17 cellular contexts compared by ENCODE assay signal in genomic region chr20:23435675-23436539, GRCh38. TPM values are rescaled to one million over a fixed set of nuclear protein-coding genes. Genes with fewer than 3 reads are reported as not detected.
DNase-seq lines count a peak whose midpoint lies in the region; ATAC-seq and TF ChIP-seq lines count a peak whose summit lies in the region.
"Had no signal": no experiment of that assay in that cellular context is flagged by ENCODE, and none has a peak within 500 bp of the region (broad histone marks: within the 10 kb centered on the region; RNA-seq: fewer than 3 reads in every experiment).

No MANE protein-coding gene starts in this region.

- TF ChIP-seq CTCF in transverse colon (IDR thresholded peaks at IDR 0.05) = no peak

- H3K27ac ChIP-seq in right cardiac atrium (ENCODE audit: low read length) (peak overlapping the region; percentile 14), transverse colon (peak overlapping the region in 1 of 4 donors; percentile 13)
- H3K27ac ChIP-seq: A549, SJSA1 had no signal

- CTCF ChIA-PET in activated CD8-positive, alpha-beta memory T cell treated with anti-CD3 and anti-CD28 coated beads, Interleukin-2, amount 10 ng/mL, durations not matched to agents 7 days and 5 days (lab: Charles Lee) = interaction anchor here (1.4 to 2.1 kb wide), 2 partner anchors 11 to 86 kb away, joined by 3 to 8 read pairs; no protein-coding TSS in a partner anchor

- no peak overlapping the region for H3K27ac Mint-ChIP-seq in activated CD8-positive, alpha-beta memory T cell treated with anti-CD3 and anti-CD28 coated beads, Interleukin-2, amount 10 ng/mL, durations not matched to agents 7 days and 5 days

- H3K9me3 ChIP-seq in right cardiac atrium (ENCODE audit: control insufficient read depth, low read length) (no peaks in the 10 kb centered on the region), transverse colon (no peaks in the 10 kb centered on the region)
- H3K9me3 ChIP-seq: A549, SJSA1 had no signal

- H3K27me3 Mint-ChIP-seq in activated CD8-positive, alpha-beta memory T cell treated with anti-CD3 and anti-CD28 coated beads, Interleukin-2, amount 10 ng/mL, durations not matched to agents 7 days and 5 days = no peaks in the 10 kb centered on the region
- H3K27me3 Mint-ChIP-seq: central memory CD8-positive, alpha-beta T cell had no signal

- no peak overlapping the region for H3K4me3 Mint-ChIP-seq in activated CD8-positive, alpha-beta memory T cell treated with anti-CD3 and anti-CD28 coated beads, Interleukin-2, amount 10 ng/mL, durations not matched to agents 7 days and 5 days
- H3K4me3 Mint-ChIP-seq: central memory CD8-positive, alpha-beta T cell had no signal

- TF ChIP-seq EP300 in transverse colon (IDR thresholded peaks at IDR 0.05; ENCODE audit: low read depth) = no peak

- no peaks in the 10 kb centered on the region for H3K36me3 Mint-ChIP-seq in activated CD8-positive, alpha-beta memory T cell treated with anti-CD3 and anti-CD28 coated beads, Interleukin-2, amount 10 ng/mL, durations not matched to agents 7 days and 5 days

- in situ Hi-C loops in transverse colon (cut with MboI; ENCODE audit: low pct_ligation_motif_present in 1 of 4, low pct_unique_long_range_greater_than_20kb in 1 of 4, low sequenced_read_pairs in 3 of 4) = loop anchor here in 1 of 4 donors (25.0 kb wide), 1 partner anchor 176 kb away; the partner anchor contains the start of gene CST9

- DNase-seq in activated CD8-positive, alpha-beta memory T cell treated with anti-CD3 and anti-CD28 coated beads, Interleukin-2, amount 10 ng/mL, durations not matched to agents 7 days and 5 days = peak; percentile 18
- DNase-seq in activated CD8-positive, alpha-beta memory T cell treated with anti-CD3 and anti-CD28 coated beads for 24 hours = no peak
- DNase-seq in right cardiac atrium = peak; percentile 55 to 90 (median 70)
- peak; percentile 66 for DNase-seq in transverse colon
- no peak for DNase-seq in stimulated activated CD4-positive, alpha-beta T cell treated with anti-CD3 and anti-CD28 coated beads, Interleukin-4, amount 100 ng/mL, for 4 hours
- no peak for DNase-seq in putamen (ENCODE audit: low spot score)
- DNase-seq in activated CD4-positive, alpha-beta T cell treated with anti-CD3 and anti-CD28 coated beads, Interleukin-2, amount 50 U/mL, for 1 hour = no peak
- DNase-seq: activated CD4-positive, alpha-beta T cell treated with anti-CD3 and anti-CD28 coated beads for 4 hours; activated naive CD4-positive, alpha-beta T cell; DMS79 treated with DMSO at 0.1 percent for 48 hours; NCI-H2107; stimulated activated CD4-positive, alpha-beta T cell treated with anti-CD3 and anti-CD28 coated beads, Interleukin-2, amount 100 ng/mL, for 48 hours had no signal

- intact Hi-C loops in right cardiac atrium (cut with DNase I) (no loop called here), transverse colon (cut with DNase I; ENCODE audit: low total_unique reads) (no loop called here)

- no peak for TF ChIP-seq POLR2A in transverse colon (IDR thresholded peaks at IDR 0.05)

- no peaks in the 10 kb centered on the region for H3K9me3 Mint-ChIP-seq in activated CD8-positive, alpha-beta memory T cell treated with anti-CD3 and anti-CD28 coated beads, Interleukin-2, amount 10 ng/mL, durations not matched to agents 7 days and 5 days (ENCODE audit: low read depth)
- H3K9me3 Mint-ChIP-seq: central memory CD8-positive, alpha-beta T cell had no signal

- no peak for ATAC-seq in activated CD8-positive, alpha-beta memory T cell treated with anti-CD3 and anti-CD28 coated beads, Interleukin-2, amount 10 ng/mL, durations not matched to agents 7 days and 5 days
- no peak; the same call in 2 of the 3 replicates for ATAC-seq in SK-N-SH treated with all-trans-retinoic acid at 6 μM for 48 hours
- peak; percentile 73 to 86 for ATAC-seq in right cardiac atrium
- ATAC-seq: A549 had no signal

- 62% methylated on average over 11 of the region's 11 CpGs for WGBS in right cardiac atrium
- 41 to 58% methylated on average over 5 to 11 of the region's 11 CpGs for WGBS in transverse colon (ENCODE audit: low coverage in 1 of 2), 2 donors

- no peaks in the 10 kb centered on the region for H3K4me1 Mint-ChIP-seq in activated CD8-positive, alpha-beta memory T cell treated with anti-CD3 and anti-CD28 coated beads, Interleukin-2, amount 10 ng/mL, durations not matched to agents 7 days and 5 days
- H3K4me1 Mint-ChIP-seq: central memory CD8-positive, alpha-beta T cell had no signal

- H3K36me3 ChIP-seq in transverse colon = no peaks in the 10 kb centered on the region
- H3K36me3 ChIP-seq: SJSA1 had no signal

- H3K4me3 ChIP-seq in right cardiac atrium (ENCODE audit: low read length) = no peak overlapping the region
- H3K4me3 ChIP-seq in transverse colon = no peak overlapping the region
- H3K4me3 ChIP-seq: A549, SJSA1 had no signal

- H3K4me1 ChIP-seq in right cardiac atrium (ENCODE audit: control insufficient read depth, insufficient read depth, low read length) (peaks cover 2% of the 10 kb centered on the region), transverse colon (peaks cover 0 to 7% (median 3%) of the 10 kb centered on the region in 4 donors)
- H3K4me1 ChIP-seq: A549, SJSA1 had no signal

- H3K27me3 ChIP-seq in right cardiac atrium (ENCODE audit: control insufficient read depth, insufficient read depth) = no peaks in the 10 kb centered on the region
- H3K27me3 ChIP-seq in transverse colon = no peaks in the 10 kb centered on the region
- H3K27me3 ChIP-seq: SJSA1 had no signal

TF ChIP-seq in SK-N-SH treated with all-trans-retinoic acid at 6 μM for 48 hours, 23 proteins besides CTCF, POLR2A, EP300 and RAD21 (continues in another document):
- TF ChIP-seq TCF4 (CRISPR knock-in tag; IDR thresholded peaks at IDR 0.05; ENCODE audit: borderline replicate concordance) (no peak), PATZ1 (CRISPR knock-in tag; IDR thresholded peaks at IDR 0.05; ENCODE audit: borderline replicate concordance) (no peak), ZC3H10 (CRISPR knock-in tag; IDR thresholded peaks at IDR 0.05) (no peak), PPARA (CRISPR knock-in tag; IDR thresholded peaks at IDR 0.05; ENCODE audit: borderline replicate concordance) (no peak), POU6F1 (CRISPR knock-in tag; IDR thresholded peaks at IDR 0.05; ENCODE audit: borderline replicate concordance, low read depth) (no peak), CSRNP3 (CRISPR knock-in tag; IDR thresholded peaks at IDR 0.05) (no peak), ZNF70 (CRISPR knock-in tag; IDR thresholded peaks at IDR 0.05) (peak; percentile 90)

RNA-seq across cellular contexts. Expression of gene CSTL1, which starts 3.6 kb away (rescaled TPM):
- total RNA-seq in activated CD8-positive, alpha-beta memory T cell treated with anti-CD3 and anti-CD28 coated beads, Interleukin-2, amount 10 ng/mL, durations not matched to agents 7 days and 5 days = not detected
- total RNA-seq in right cardiac atrium (not detected), transverse colon (not detected)
- polyA plus RNA-seq in right cardiac atrium = not detected
- total RNA-seq: SJSA1 had no signal
- polyA plus RNA-seq: A549, keratinocyte had no signal

RNA-seq across cellular contexts. Expression of gene NAPB, which starts 14.6 kb away (rescaled TPM):
- 10 to 100 TPM; 17.5 to 23.1 TPM for total RNA-seq in activated CD8-positive, alpha-beta memory T cell treated with anti-CD3 and anti-CD28 coated beads, Interleukin-2, amount 10 ng/mL, durations not matched to agents 7 days and 5 days
- total RNA-seq in right cardiac atrium (1 to 10 TPM; 6.7 to 8.7 (median 7.8) TPM), transverse colon (10 to 100 TPM in 3 of 4 donors, 1 to 10 TPM in 1; 4.0 to 20.5 (median 12.0) TPM)
- polyA plus RNA-seq in right cardiac atrium = 4.3 TPM

RNA-seq across cellular contexts. Expression of gene CST11, which starts 16.8 kb away (rescaled TPM):
- total RNA-seq in activated CD8-positive, alpha-beta memory T cell treated with anti-CD3 and anti-CD28 coated beads, Interleukin-2, amount 10 ng/mL, durations not matched to agents 7 days and 5 days = not detected
- not detected for total RNA-seq in right cardiac atrium
- not detected for polyA plus RNA-seq in right cardiac atrium
- total RNA-seq in transverse colon = not detected
- total RNA-seq: SJSA1 had no signal
- polyA plus RNA-seq: A549, keratinocyte had no signal

RNA-seq across cellular contexts. Expression of gene CST8, which starts 55.0 kb away (rescaled TPM):
- not detected for total RNA-seq in activated CD8-positive, alpha-beta memory T cell treated with anti-CD3 and anti-CD28 coated beads, Interleukin-2, amount 10 ng/mL, durations not matched to agents 7 days and 5 days
- total RNA-seq in right cardiac atrium (not detected), transverse colon (not detected)
- polyA plus RNA-seq in right cardiac atrium = not detected
- total RNA-seq: SJSA1 had no signal
- polyA plus RNA-seq: A549, keratinocyte had no signal

Comparison
In these comparisons a context has a peak if more than half of its experiments do, and no peak if none do; other contexts are left out.
1. DNase-seq: peak in activated CD8-positive, alpha-beta memory T cell treated with anti-CD3 and anti-CD28 coated beads, Interleukin-2, amount 10 ng/mL, durations not matched to agents 7 days and 5 days (single experiment), right cardiac atrium (3 of 3) and transverse colon (single experiment); none in activated CD8-positive, alpha-beta memory T cell treated with anti-CD3 and anti-CD28 coated beads for 24 hours (single experiment), stimulated activated CD4-positive, alpha-beta T cell treated with anti-CD3 and anti-CD28 coated beads, Interleukin-4, amount 100 ng/mL, for 4 hours (0 of 2), putamen (single experiment) and activated CD4-positive, alpha-beta T cell treated with anti-CD3 and anti-CD28 coated beads, Interleukin-2, amount 50 U/mL, for 1 hour (single experiment).
2. ATAC-seq: peak in right cardiac atrium (2 of 2); none in activated CD8-positive, alpha-beta memory T cell treated with anti-CD3 and anti-CD28 coated beads, Interleukin-2, amount 10 ng/mL, durations not matched to agents 7 days and 5 days (single experiment) and SK-N-SH treated with all-trans-retinoic acid at 6 μM for 48 hours (single experiment).